ENCODE assay signal across 21 cellular contexts in the genomic region with DNA sequence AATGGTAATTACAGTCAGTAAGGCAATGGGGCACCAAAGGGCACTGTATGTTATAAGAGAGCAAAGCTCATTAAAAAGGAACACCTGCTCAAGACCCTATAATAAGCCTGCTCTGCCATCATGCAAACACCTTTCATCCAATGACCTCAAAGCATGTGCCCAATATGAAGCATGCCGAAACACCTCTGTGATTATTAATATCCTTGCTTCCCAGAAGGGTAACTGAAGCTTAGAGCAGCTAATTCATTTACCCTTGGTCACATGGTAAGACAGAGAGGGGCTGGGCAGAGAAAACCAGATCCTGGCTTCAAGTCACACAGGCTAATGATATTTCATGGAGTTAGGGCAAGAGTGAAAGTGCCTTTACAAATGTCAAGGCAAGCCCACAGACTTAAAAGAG. TPM values are rescaled to one million over a fixed set of nuclear protein-coding genes. Genes with fewer than 3 reads are reported as not detected.
DNase-seq lines count a peak whose midpoint lies in the region; ATAC-seq, FAIRE-seq and TF ChIP-seq lines count a peak whose summit lies in the region.
"Had no signal": no experiment of that assay in that cellular context is flagged by ENCODE, and none has a peak within 500 bp of the region (broad histone marks: within the 10 kb centered on the region; RNA-seq: fewer than 3 reads in every experiment).

No MANE protein-coding gene starts in this region.

- H3K79me1 ChIP-seq in trophoblast cell (ENCODE audit: low read length) = peaks cover 8% of the 10 kb centered on the region

- H3K4me2 ChIP-seq in Loucy (ENCODE audit: low read depth, low read length, poor library complexity, severe bottlenecking) (peak overlapping the region; percentile 47), astrocyte (ENCODE audit: low read length) (peak overlapping the region; percentile 73), trophoblast cell (ENCODE audit: low read length) (no peak overlapping the region)

- H3K27me3 Mint-ChIP-seq in astrocyte (ENCODE audit: low read depth, unreplicated experiment) = no peaks in the 10 kb centered on the region

- no peak overlapping the region for H4K12ac ChIP-seq in trophoblast cell (ENCODE audit: low read depth, low read length)

- peak; percentile 19 for DNase-seq in BE2C
- DNase-seq in astrocyte (ENCODE audit: low read depth) = no peak
- DNase-seq in trophoblast cell = no peak
- DNase-seq in COR-L47 (lab: John Stamatoyannopoulos, UW) = no peak
- no peak for DNase-seq in esophagus muscularis mucosa (ENCODE audit: extremely low spot score)
- no peak for DNase-seq in G401 (ENCODE audit: low spot score)
- DNase-seq: ACHN, AML-193, Calu3, DMS53, NCI-H1436, NCI-H2081 treated with DMSO at 0.1 percent for 48 hours, NCI-H226, NCI-H526, PC-3, SJCRH30, T-helper 1 cell had no signal

- H3K79me2 ChIP-seq in Loucy (ENCODE audit: insufficient read depth, low read length) (peaks cover 60% of the 10 kb centered on the region), astrocyte (ENCODE audit: insufficient read depth, low read length) (no peaks in the 10 kb centered on the region), trophoblast cell (ENCODE audit: control insufficient read depth, insufficient read depth, low read length, poor library complexity) (peaks cover 7% of the 10 kb centered on the region)

- TF ChIP-seq EP300 in esophagus muscularis mucosa (IDR thresholded peaks at IDR 0.05) = no peak

- no peaks in the 10 kb centered on the region for H3K36me3 ChIP-seq in BE2C
- 0 out of 2 replicates have a peak, but pooled peaks cover 6% of the 10 kb centered on the region for H3K36me3 ChIP-seq in Loucy (ENCODE audit: insufficient read depth, low read length)
- H3K36me3 ChIP-seq in astrocyte (ENCODE audit: insufficient read depth, low read length) = no peaks in the 10 kb centered on the region
- H3K36me3 ChIP-seq in trophoblast cell (ENCODE audit: control insufficient read depth in 1 of 2, insufficient read depth in 2 of 2, low read length in 2 of 2) = peaks cover 4 to 9% of the 10 kb centered on the region in 2 experiments
- H3K36me3 ChIP-seq in esophagus muscularis mucosa = no peaks in the 10 kb centered on the region
- H3K36me3 ChIP-seq: SJCRH30 had no signal

- no peak overlapping the region for H3K18ac ChIP-seq in trophoblast cell (ENCODE audit: low read length)

- peak overlapping the region; percentile 13 for H2BK5ac ChIP-seq in trophoblast cell (ENCODE audit: low read depth, low read length, poor library complexity)

- intact Hi-C loops in esophagus muscularis mucosa (cut with DNase I) = no loop called here

- TF ChIP-seq POLR2A in esophagus muscularis mucosa (IDR thresholded peaks at IDR 0.05; ENCODE audit: low read depth) = no peak

- H3K9me3 ChIP-seq in BE2C (no peaks in the 10 kb centered on the region), Loucy (ENCODE audit: insufficient read depth, low read depth, low read length) (no peaks in the 10 kb centered on the region), astrocyte (ENCODE audit: insufficient read depth, low read depth, low read length) (no peaks in the 10 kb centered on the region), trophoblast cell (ENCODE audit: insufficient read depth, low read depth, low read length) (no peaks in the 10 kb centered on the region), esophagus muscularis mucosa (no peaks in the 10 kb centered on the region)
- H3K9me3 ChIP-seq: SJCRH30 had no signal

- no peak overlapping the region for H3K27ac ChIP-seq in astrocyte (ENCODE audit: low read depth, low read length)
- no peak overlapping the region for H3K27ac ChIP-seq in trophoblast cell (ENCODE audit: low read depth, low read length)
- H3K27ac ChIP-seq in esophagus muscularis mucosa (replicated peaks in 1 of 4) = no peak overlapping the region

- no peaks in the 10 kb centered on the region for H3K36me3 Mint-ChIP-seq in astrocyte (ENCODE audit: low read depth, unreplicated experiment)

- H2AK5ac ChIP-seq in trophoblast cell (ENCODE audit: low read length) = no peak overlapping the region

- peaks cover 14% of the 10 kb centered on the region for H4K20me1 ChIP-seq in Loucy (ENCODE audit: insufficient read depth, low read length, poor library complexity, severe bottlenecking)
- H4K20me1 ChIP-seq in astrocyte (ENCODE audit: insufficient read depth, low read length) = no peaks in the 10 kb centered on the region

- no peak overlapping the region for H3K14ac ChIP-seq in trophoblast cell (ENCODE audit: low read length)

- no peak overlapping the region for H3K4me3 Mint-ChIP-seq in astrocyte (ENCODE audit: unreplicated experiment)

- no peak for ATAC-seq in HG03095 (IDR thresholded peaks at IDR 0.05; ENCODE audit: unreplicated experiment)
- ATAC-seq: HCT116, K562, PC-3 had no signal

- H2BK12ac ChIP-seq in trophoblast cell (ENCODE audit: low read length) = no peak overlapping the region

- no peaks in the 10 kb centered on the region for H3K9me3 Mint-ChIP-seq in astrocyte (ENCODE audit: unreplicated experiment)

- FAIRE-seq in astrocyte (lab: Jason Lieb, UNC) = peak; percentile 66
- FAIRE-seq: K562 had no signal

- TF ChIP-seq CTCF in BE2C (IDR thresholded peaks at IDR 0.05; ENCODE audit: low read depth, low read length) (no peak), Loucy (conservative IDR thresholded peaks at IDR 0.05; ENCODE audit: low read length) (no peak), astrocyte (IDR thresholded peaks at IDR 0.05; ENCODE audit: insufficient read depth, low read depth, low read length) (no peak), esophagus muscularis mucosa (IDR thresholded peaks at IDR 0.05) (no peak)

- H3K9me2 ChIP-seq in Loucy (replicated peaks; ENCODE audit: low read depth, low read length) = no peaks in the 10 kb centered on the region

- in situ Hi-C loops in G401 (cut with HindIII; ENCODE audit: low sequenced_read_pairs) = no loop called here

- H3K27ac Mint-ChIP-seq in astrocyte (ENCODE audit: unreplicated experiment) = no peak overlapping the region

- H3K4me1 Mint-ChIP-seq in astrocyte (ENCODE audit: low read depth, unreplicated experiment) = peaks cover 15% of the 10 kb centered on the region

- no peak overlapping the region for H4K8ac ChIP-seq in trophoblast cell (ENCODE audit: low read depth, low read length)

- H3K4me3 ChIP-seq in BE2C (ENCODE audit: low read depth, low read length) = peak overlapping the region; percentile 28
- H3K4me3 ChIP-seq in Loucy (ENCODE audit: low read length, poor library complexity, severe bottlenecking) = no peak overlapping the region
- H3K4me3 ChIP-seq in astrocyte (ENCODE audit: insufficient read depth, low read depth, low read length) = no peak overlapping the region
- no peak overlapping the region for H3K4me3 ChIP-seq in trophoblast cell (ENCODE audit: low read depth, low read length)
- H3K4me3 ChIP-seq in esophagus muscularis mucosa = no peak overlapping the region
- H3K4me3 ChIP-seq: K562 had no signal

- H2BK120ac ChIP-seq in trophoblast cell (ENCODE audit: insufficient read depth, low read length, poor library complexity) = peak overlapping the region; percentile 22

- no peak overlapping the region for H3K4ac ChIP-seq in trophoblast cell (ENCODE audit: low read depth, low read length)

- no CpG with 5 or more reads among the region's 1 CpG for WGBS in trophoblast cell (ENCODE audit: extremely low coverage, insufficient coverage, insufficient read length)
- 100% methylated on average over 1 of the region's 1 CpG for WGBS in esophagus muscularis mucosa

- no peak overlapping the region for H4K91ac ChIP-seq in trophoblast cell (ENCODE audit: low read depth, low read length)

- H3K27me3 ChIP-seq in BE2C (no peaks in the 10 kb centered on the region), Loucy (ENCODE audit: insufficient read depth, low read length, poor library complexity, severe bottlenecking) (no peaks in the 10 kb centered on the region), astrocyte (ENCODE audit: insufficient read depth, low read length) (no peaks in the 10 kb centered on the region), trophoblast cell (ENCODE audit: insufficient read depth, low read length) (no peaks in the 10 kb centered on the region), esophagus muscularis mucosa (no peaks in the 10 kb centered on the region)
- H3K27me3 ChIP-seq: SJCRH30 had no signal

- H3K4me1 ChIP-seq in BE2C (peaks cover 10% of the 10 kb centered on the region), Loucy (ENCODE audit: insufficient read depth, low read length, poor library complexity, severe bottlenecking) (peaks cover 50% of the 10 kb centered on the region), astrocyte (ENCODE audit: insufficient read depth, low read length) (peaks cover 10% of the 10 kb centered on the region), trophoblast cell (ENCODE audit: control insufficient read depth in 1 of 2, insufficient read depth in 2 of 2, low read length in 2 of 2) (peaks cover 5 to 12% of the 10 kb centered on the region in 2 experiments), esophagus muscularis mucosa (peaks cover 0 to 4% (median 0%) of the 10 kb centered on the region in 4 donors)

- no peaks in the 10 kb centered on the region for H3F3A ChIP-seq in Loucy (ENCODE audit: low read depth)

- H3K23ac ChIP-seq in trophoblast cell (ENCODE audit: low read length) = no peak overlapping the region

- no peak overlapping the region for H2AFZ ChIP-seq in Loucy (ENCODE audit: low read length)
- H2AFZ ChIP-seq in astrocyte (ENCODE audit: low read depth, low read length) = no peak overlapping the region
- H2AFZ ChIP-seq in trophoblast cell (ENCODE audit: insufficient read depth, low read length, poor library complexity) = no peak overlapping the region

- H3K9ac ChIP-seq in Loucy (ENCODE audit: low read depth, low read length, poor library complexity, severe bottlenecking) (no peak overlapping the region), astrocyte (ENCODE audit: low read length) (no peak overlapping the region), trophoblast cell (ENCODE audit: low read length) (no peak overlapping the region)

RNA-seq across cellular contexts. Expression of gene AMOT, which starts 5.7 kb away (rescaled TPM):
- polyA plus RNA-seq in BE2C (2012; ENCODE audit: insufficient read depth, insufficient read length, low read depth) = 5.0 TPM
- total RNA-seq in astrocyte (16.7 and 36.9 TPM in 2 replicates), esophagus muscularis mucosa (10 to 100 TPM in 1 of 4 donors, 1 to 10 TPM in 3; 4.5 to 11.1 (median 9.2) TPM)
- polyA plus RNA-seq in trophoblast cell (2013) = 106 and 109 TPM in 2 replicates
- under 0.01 TPM in 1 of 2 replicates, not detected in the other for total RNA-seq in G401 (2014; rRNA removed; shearing (Covaris generic))
- polyA plus RNA-seq: K562 had no signal
